In the genomic region with DNA sequence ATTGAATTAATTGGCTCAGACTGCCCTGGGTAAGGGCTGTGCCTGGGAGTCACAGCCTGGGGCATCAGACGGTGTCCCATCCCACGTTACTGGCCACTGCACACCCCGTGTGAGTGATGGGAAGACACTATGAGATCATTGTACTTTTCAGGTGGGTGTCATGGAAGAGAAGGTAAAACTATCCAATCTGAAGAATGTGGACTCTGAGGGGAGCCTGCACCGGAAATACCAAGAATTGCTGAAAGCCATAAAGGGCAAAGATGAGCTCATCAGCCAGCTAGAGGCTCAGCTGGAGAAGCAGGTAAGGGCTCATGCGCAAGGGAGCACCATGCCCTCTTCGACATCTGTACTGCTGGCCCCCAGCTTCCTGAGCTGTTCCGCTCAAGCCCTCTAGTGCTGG, we compare ENCODE assay signal across 1 cellular context.
TF ChIP-seq lines count a peak whose summit lies in the region.

No MANE protein-coding gene starts in this region.

TF ChIP-seq in A549, 52 proteins besides CTCF, POLR2A, EP300 and RAD21 (continued from another document):
- TF ChIP-seq, protein P1, sequence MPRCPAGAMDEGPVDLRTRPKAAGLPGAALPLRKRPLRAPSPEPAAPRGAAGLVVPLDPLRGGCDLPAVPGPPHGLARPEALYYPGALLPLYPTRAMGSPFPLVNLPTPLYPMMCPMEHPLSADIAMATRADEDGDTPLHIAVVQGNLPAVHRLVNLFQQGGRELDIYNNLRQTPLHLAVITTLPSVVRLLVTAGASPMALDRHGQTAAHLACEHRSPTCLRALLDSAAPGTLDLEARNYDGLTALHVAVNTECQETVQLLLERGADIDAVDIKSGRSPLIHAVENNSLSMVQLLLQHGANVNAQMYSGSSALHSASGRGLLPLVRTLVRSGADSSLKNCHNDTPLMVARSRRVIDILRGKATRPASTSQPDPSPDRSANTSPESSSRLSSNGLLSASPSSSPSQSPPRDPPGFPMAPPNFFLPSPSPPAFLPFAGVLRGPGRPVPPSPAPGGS (IDR thresholded peaks at IDR 0.05) = no peak
- TF ChIP-seq FOXS1 (CRISPR knock-in tag; IDR thresholded peaks at IDR 0.05) = no peak
- TF ChIP-seq, protein P2, sequence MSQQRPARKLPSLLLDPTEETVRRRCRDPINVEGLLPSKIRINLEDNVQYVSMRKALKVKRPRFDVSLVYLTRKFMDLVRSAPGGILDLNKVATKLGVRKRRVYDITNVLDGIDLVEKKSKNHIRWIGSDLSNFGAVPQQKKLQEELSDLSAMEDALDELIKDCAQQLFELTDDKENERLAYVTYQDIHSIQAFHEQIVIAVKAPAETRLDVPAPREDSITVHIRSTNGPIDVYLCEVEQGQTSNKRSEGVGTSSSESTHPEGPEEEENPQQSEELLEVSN (IDR thresholded peaks at IDR 0.05; ENCODE audit: borderline replicate concordance, low read depth) = no peak
- TF ChIP-seq, protein P3, sequence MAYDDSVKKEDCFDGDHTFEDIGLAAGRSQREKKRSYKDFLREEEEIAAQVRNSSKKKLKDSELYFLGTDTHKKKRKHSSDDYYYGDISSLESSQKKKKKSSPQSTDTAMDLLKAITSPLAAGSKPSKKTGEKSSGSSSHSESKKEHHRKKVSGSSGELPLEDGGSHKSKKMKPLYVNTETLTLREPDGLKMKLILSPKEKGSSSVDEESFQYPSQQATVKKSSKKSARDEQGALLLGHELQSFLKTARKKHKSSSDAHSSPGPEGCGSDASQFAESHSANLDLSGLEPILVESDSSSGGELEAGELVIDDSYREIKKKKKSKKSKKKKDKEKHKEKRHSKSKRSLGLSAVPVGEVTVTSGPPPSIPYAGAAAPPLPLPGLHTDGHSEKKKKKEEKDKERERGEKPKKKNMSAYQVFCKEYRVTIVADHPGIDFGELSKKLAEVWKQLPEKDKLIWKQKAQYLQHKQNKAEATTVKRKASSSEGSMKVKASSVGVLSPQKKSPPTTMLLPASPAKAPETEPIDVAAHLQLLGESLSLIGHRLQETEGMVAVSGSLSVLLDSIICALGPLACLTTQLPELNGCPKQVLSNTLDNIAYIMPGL (CRISPR knock-in tag; IDR thresholded peaks at IDR 0.05; ENCODE audit: borderline replicate concordance) = no peak
- no peak for TF ChIP-seq CEBPB (IDR thresholded peaks at IDR 0.05)
- no peak for TF ChIP-seq CBX8 (IDR thresholded peaks at IDR 0.05)
- TF ChIP-seq CHD2 (IDR thresholded peaks at IDR 0.05; ENCODE audit: low read length, partially characterized antibody) = no peak
- TF ChIP-seq ZFP36 (IDR thresholded peaks at IDR 0.05; ENCODE audit: borderline replicate concordance, partially characterized antibody) = no peak
- TF ChIP-seq TFCP2L1 (CRISPR knock-in tag; IDR thresholded peaks at IDR 0.05) = no peak
